8 cellular contexts compared by ENCODE assay signal in genomic region chrX:275967-276587, GRCh38. TPM values are rescaled to one million over a fixed set of nuclear protein-coding genes. Genes with fewer than 3 reads are reported as not detected.
A peak's percentile ranks its signal among the peaks of the same experiment; 100 is the strongest.
DNase-seq lines count a peak whose midpoint lies in the region; ATAC-seq and TF ChIP-seq lines count a peak whose summit lies in the region.

No MANE protein-coding gene starts in this region.

- H3K27ac ChIP-seq in left ventricle myocardium inferior (replicated peaks) = no peak overlapping the region

- no peaks in the 10 kb centered on the region for H3K9me3 Mint-ChIP-seq in activated naive CD8-positive, alpha-beta T cell (ENCODE audit: low read depth)

- peaks cover 17% of the 10 kb centered on the region for H3K4me1 Mint-ChIP-seq in activated naive CD8-positive, alpha-beta T cell (ENCODE audit: low read depth)

- peak overlapping the region; percentile 74 for H3K4me3 ChIP-seq in left ventricle myocardium inferior

- H3K4me3 Mint-ChIP-seq in activated naive CD8-positive, alpha-beta T cell = peak overlapping the region; percentile 77

- peak; percentile 48 for TF ChIP-seq CTCF in left ventricle myocardium inferior (IDR thresholded peaks at IDR 0.05; ENCODE audit: borderline replicate concordance)

- no peaks in the 10 kb centered on the region for H3K27me3 Mint-ChIP-seq in activated naive CD8-positive, alpha-beta T cell

- no peak overlapping the region for H3K27ac Mint-ChIP-seq in activated naive CD8-positive, alpha-beta T cell

- H3K27me3 ChIP-seq in left ventricle myocardium inferior (ENCODE audit: low read depth) = no peaks in the 10 kb centered on the region

- peaks cover 18% of the 10 kb centered on the region for H3K4me1 ChIP-seq in left ventricle myocardium inferior

- DNase-seq in CMK (ENCODE audit: low read depth) = peak; percentile 80
- peak; percentile 70 for DNase-seq in M059J (ENCODE audit: low read depth)
- DNase-seq in left ventricle myocardium inferior = peak; percentile 81
- DNase-seq in renal cortical epithelial cell (ENCODE audit: low read depth) = peak; percentile 26
- no peak for DNase-seq in NCI-H1092 (lab: John Stamatoyannopoulos, UW)
- no peak for DNase-seq in AML-193 (lab: John Stamatoyannopoulos, UW)

- H3K9me3 ChIP-seq in left ventricle myocardium inferior (replicated peaks) = no peaks in the 10 kb centered on the region

- peak; percentile 81 for ATAC-seq in GM21786 (IDR thresholded peaks at IDR 0.05; ENCODE audit: unreplicated experiment)

- H3K36me3 Mint-ChIP-seq in activated naive CD8-positive, alpha-beta T cell = no peaks in the 10 kb centered on the region

- intact Hi-C loops in left ventricle myocardium inferior (cut with micrococcal nuclease) = no loop called here

- no peaks in the 10 kb centered on the region for H3K36me3 ChIP-seq in left ventricle myocardium inferior

RNA-seq across cellular contexts. Expression of gene PLCXD1, which starts 5.1 kb away (rescaled TPM):
- total RNA-seq in M059J (2014; rRNA removed; shearing (Covaris generic)) = 3.4 and 14.0 TPM in 2 replicates
- total RNA-seq in left ventricle myocardium inferior (4.0 TPM), renal cortical epithelial cell (10.4 and 20.8 TPM in 2 replicates)

RNA-seq across cellular contexts. Expression of gene GTPBP6, which starts 42.5 kb away (rescaled TPM):
- 19.9 and 24.5 TPM in 2 replicates for total RNA-seq in M059J (2014; rRNA removed; shearing (Covaris generic))
- 51.1 TPM for total RNA-seq in left ventricle myocardium inferior
- total RNA-seq in renal cortical epithelial cell = 19.6 and 24.9 TPM in 2 replicates

Comparison
In these comparisons a context has a peak if more than half of its experiments do, and no peak if none do; other contexts are left out.
1. DNase-seq: peak in CMK (single experiment), M059J (single experiment), left ventricle myocardium inferior (single experiment) and renal cortical epithelial cell (single experiment); none in NCI-H1092 (single experiment) and AML-193 (0 of 2).